14 cellular contexts compared by ENCODE assay signal in genomic region chr4:69727412-69727811, GRCh38. TPM values are rescaled to one million over a fixed set of nuclear protein-coding genes. Genes with fewer than 3 reads are reported as not detected.
A peak's percentile ranks its signal among the peaks of the same experiment; 100 is the strongest.
DNase-seq lines count a peak whose midpoint lies in the region; ATAC-seq and TF ChIP-seq lines count a peak whose summit lies in the region.
"Had no signal": no experiment of that assay in that cellular context is flagged by ENCODE, and none has a peak within 500 bp of the region (broad histone marks: within the 10 kb centered on the region; RNA-seq: fewer than 3 reads in every experiment).

No MANE protein-coding gene starts in this region.

- H3K4me3 Mint-ChIP-seq in natural killer cell treated with Interleukin-12 subunit alpha and Interleukin-12 subunit beta and Interleukin-15 and Interleukin-18, amount 100 ng/mL, for 72 hours: no peak overlapping the region
- H3K4me3 Mint-ChIP-seq: CD4-positive, alpha-beta memory T cell had no signal

- H3K27ac ChIP-seq in A673 (ENCODE audit: low read depth, low read length, poor library complexity, severe bottlenecking): peak overlapping the region; percentile 90
- H3K27ac ChIP-seq in hepatocyte: peak overlapping the region; percentile 32
- H3K27ac ChIP-seq in spleen: peak overlapping the region in 5 of 8 donors; percentile 24 to 65 (median 55)
- H3K27ac ChIP-seq: C4-2B had no signal

- H3K36me3 Mint-ChIP-seq in natural killer cell treated with Interleukin-12 subunit alpha and Interleukin-12 subunit beta and Interleukin-15 and Interleukin-18, amount 100 ng/mL, for 72 hours: peaks cover 6% of the 10 kb centered on the region

- H3K4me1 ChIP-seq in A673 (ENCODE audit: insufficient read depth, low read length, poor library complexity, severe bottlenecking): peaks cover 56% of the 10 kb centered on the region
- peaks cover 41% of the 10 kb centered on the region for H3K4me1 ChIP-seq in adipocyte (ENCODE audit: control insufficient read depth, insufficient read depth, low read length)
- H3K4me1 ChIP-seq in hepatocyte (ENCODE audit: insufficient read depth): peaks cover 10% of the 10 kb centered on the region
- peaks cover 0 to 6% (median 0%) of the 10 kb centered on the region in 6 donors for H3K4me1 ChIP-seq in spleen
- H3K4me1 ChIP-seq: BE2C, HAP-1 had no signal

- no peaks in the 10 kb centered on the region for H3K36me3 ChIP-seq in A673 (ENCODE audit: insufficient read depth, low read length, poor library complexity, severe bottlenecking)
- no peaks in the 10 kb centered on the region for H3K36me3 ChIP-seq in adipocyte (ENCODE audit: control insufficient read depth, insufficient read depth, low read length, severe bottlenecking)
- no peaks in the 10 kb centered on the region for H3K36me3 ChIP-seq in hepatocyte (replicated peaks; ENCODE audit: insufficient read depth, low read depth)
- H3K36me3 ChIP-seq in spleen: peaks cover 0 to 25% (median 0%) of the 10 kb centered on the region in 6 donors
- H3K36me3 ChIP-seq: BE2C, HAP-1 had no signal

- H3K27ac Mint-ChIP-seq in natural killer cell treated with Interleukin-12 subunit alpha and Interleukin-12 subunit beta and Interleukin-15 and Interleukin-18, amount 100 ng/mL, for 72 hours: no peak overlapping the region
- H3K27ac Mint-ChIP-seq: CD4-positive, alpha-beta memory T cell had no signal

- H4K20me1 ChIP-seq in hepatocyte (ENCODE audit: insufficient read depth, poor library complexity, severe bottlenecking): no peaks in the 10 kb centered on the region

- H3K9me3 Mint-ChIP-seq in natural killer cell treated with Interleukin-12 subunit alpha and Interleukin-12 subunit beta and Interleukin-15 and Interleukin-18, amount 100 ng/mL, for 72 hours: no peaks in the 10 kb centered on the region

- intact Hi-C loops in A673 (cut with micrococcal nuclease; ENCODE audit: unreplicated experiment) (no loop called here), spleen (cut with DNase I; ENCODE audit: low total_unique reads) (no loop called here)

- H3K4me3 ChIP-seq in A673 (ENCODE audit: low read depth, low read length, poor library complexity, severe bottlenecking) (no peak overlapping the region), adipocyte (ENCODE audit: low read length) (no peak overlapping the region), hepatocyte (no peak overlapping the region), spleen (no peak overlapping the region)
- H3K4me3 ChIP-seq: HAP-1 had no signal

- TF ChIP-seq POLR2A in spleen (IDR thresholded peaks at IDR 0.05): no peak

- TF ChIP-seq CTCF in A673 (conservative IDR thresholded peaks at IDR 0.05; ENCODE audit: low read depth, low read length): no peak
- TF ChIP-seq CTCF in hepatocyte (IDR thresholded peaks at IDR 0.05; ENCODE audit: poor library complexity): no peak
- TF ChIP-seq CTCF in spleen (IDR thresholded peaks at IDR 0.05 in 8 of 11, conservative IDR thresholded peaks at IDR 0.05 in 3 of 11): no peak

- no peaks in the 10 kb centered on the region for H3K79me2 ChIP-seq in hepatocyte

- H3K9ac ChIP-seq in adipocyte (ENCODE audit: low read length): peak overlapping the region; percentile 78

- no peak for ATAC-seq in natural killer cell treated with Interleukin-12 subunit alpha and Interleukin-12 subunit beta and Interleukin-15 and Interleukin-18, amount 100 ng/mL, for 72 hours

- DNase-seq in A673 (ENCODE audit: low spot score): no peak
- DNase-seq in adipocyte (ENCODE audit: low read depth): no peak
- DNase-seq in hepatocyte (ENCODE audit: low spot score): no peak
- no peak for DNase-seq in spleen
- no peak for DNase-seq in dedifferentiated amniotic fluid mesenchymal stem cell (ENCODE audit: extremely low spot score)
- no peak for DNase-seq in COLO829 (ENCODE audit: low spot score)
- DNase-seq in natural killer cell treated with Interleukin-12 subunit alpha and Interleukin-12 subunit beta and Interleukin-15 and Interleukin-18, amount 100 ng/mL, for 72 hours (ENCODE audit: low spot score): no peak
- DNase-seq: BE2C; CD4-positive, alpha-beta memory T cell; COR-L47 had no signal

- no peak overlapping the region for H3K4me2 ChIP-seq in hepatocyte

- no peaks in the 10 kb centered on the region for H3K27me3 Mint-ChIP-seq in natural killer cell treated with Interleukin-12 subunit alpha and Interleukin-12 subunit beta and Interleukin-15 and Interleukin-18, amount 100 ng/mL, for 72 hours
- H3K27me3 Mint-ChIP-seq: CD4-positive, alpha-beta memory T cell had no signal

- H3K4me1 Mint-ChIP-seq in natural killer cell treated with Interleukin-12 subunit alpha and Interleukin-12 subunit beta and Interleukin-15 and Interleukin-18, amount 100 ng/mL, for 72 hours (ENCODE audit: low read depth in 2 of 2): peaks cover 0 to 2% of the 10 kb centered on the region in 2 donors

- H3K9me3 ChIP-seq in A673 (ENCODE audit: low read depth, low read length, poor library complexity, severe bottlenecking) (no peaks in the 10 kb centered on the region), adipocyte (ENCODE audit: control insufficient read depth, low read length) (no peaks in the 10 kb centered on the region), hepatocyte (ENCODE audit: low read depth) (no peaks in the 10 kb centered on the region), spleen (peaks cover 0 to 3% (median 0%) of the 10 kb centered on the region in 8 donors)
- H3K9me3 ChIP-seq: BE2C, HAP-1 had no signal

- CTCF ChIA-PET in A673 (lab: Charles Lee): no interaction called here

- WGBS in hepatocyte (ENCODE audit: low lambda C conversion rate, missing lambda C conversion rate): 59% methylated on average over 1 of the region's 1 CpG
- WGBS in spleen, 5 donors: 71 to 84% (median 79%) methylated on average over 1 of the region's 1 CpG

- POLR2A ChIA-PET in A673 (lab: Charles Lee; ENCODE audit: low non-redundant PET): no interaction called here

- H3K9me2 ChIP-seq in hepatocyte (replicated peaks; ENCODE audit: insufficient read depth): no peaks in the 10 kb centered on the region

- H2AFZ ChIP-seq in hepatocyte: no peak overlapping the region

- BruUV-seq in A673 (replicated peaks; lab: Mats Ljungman, UMichigan): no TSS peak

- H3K27me3 ChIP-seq in A673 (replicated peaks; ENCODE audit: insufficient read depth, low read depth, low read length, poor library complexity) (no peaks in the 10 kb centered on the region), adipocyte (replicated peaks; ENCODE audit: control insufficient read depth, insufficient read depth, low read length) (no peaks in the 10 kb centered on the region), hepatocyte (no peaks in the 10 kb centered on the region), spleen (replicated peaks in 1 of 7) (no peaks in the 10 kb centered on the region)
- H3K27me3 ChIP-seq: BE2C had no signal

RNA-seq across cellular contexts. Expression of gene SULT1B1, which starts 33.0 kb away (rescaled TPM):
- total RNA-seq in A673 (2021) (1.8 and 2.1 TPM in 2 replicates), hepatocyte (46.5 and 53.8 TPM in 2 replicates), spleen (10 to 100 TPM; 14.4 to 53.1 (median 33.4) TPM)
- polyA plus RNA-seq in hepatocyte (10.1 and 10.7 TPM in 2 replicates), spleen (1 to 10 TPM; 1.1 to 4.3 (median 1.4) TPM)
- total RNA-seq in natural killer cell treated with Interleukin-12 subunit alpha and Interleukin-12 subunit beta and Interleukin-15 and Interleukin-18, amount 100 ng/mL, for 72 hours: 1 to 10 TPM in 1 of 2 donors, under 1 TPM in 1; 0.08 to 1.1 TPM
- total RNA-seq: H1 had no signal
- polyA plus RNA-seq: AG04450, H1 had no signal

Comparison
In these comparisons a context has a peak if more than half of its experiments do, and no peak if none do; other contexts are left out.
1. H3K27ac ChIP-seq: peak in every context shown above with its lines; median percentile 90 in A673; 55 in spleen; 32 in hepatocyte.